Comparison of ENCODE assay signal across 8 cellular contexts in the genomic region with DNA sequence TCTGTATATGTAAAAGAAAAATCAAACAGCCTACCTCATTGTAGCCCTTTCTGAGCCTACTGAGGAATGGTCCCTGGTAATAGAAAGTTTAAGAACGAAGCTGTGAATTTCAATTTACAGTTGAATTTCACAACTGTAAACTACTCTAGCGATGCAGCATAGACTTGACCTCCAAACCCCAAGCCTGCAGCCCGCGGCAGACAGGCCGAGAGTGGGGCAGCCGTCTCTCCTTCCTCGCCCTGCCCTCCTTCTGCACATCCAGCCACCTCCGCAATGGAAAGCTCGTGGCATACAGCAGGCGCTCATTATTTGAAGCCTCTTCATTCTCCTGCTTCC. TPM values are rescaled to one million over a fixed set of nuclear protein-coding genes. Genes with fewer than 3 reads are reported as not detected.
DNase-seq lines count a peak whose midpoint lies in the region; ATAC-seq and TF ChIP-seq lines count a peak whose summit lies in the region.

No MANE protein-coding gene starts in this region.

- peak overlapping the region; percentile 65; the same call in 1 of the 2 replicates for H3K9ac ChIP-seq in GM23248
- H3K9ac ChIP-seq in iPS-15b (ENCODE audit: low read depth, low read length) = no peak overlapping the region

- H3K4me1 ChIP-seq in GM23248 (ENCODE audit: insufficient read depth) = peaks cover 8% of the 10 kb centered on the region
- H3K4me1 ChIP-seq in iPS-15b (ENCODE audit: control insufficient read depth, insufficient read depth, low read length) = peaks cover 4% of the 10 kb centered on the region

- CTCF ChIA-PET in AG04449 (lab: Yijun Ruan, JAX) = interaction anchor here (0.5 to 8.0 kb wide), 57 partner anchors 12 to 653 kb away, joined by 3 to 202 read pairs (median 5); a partner anchor contains a TSS
- CTCF ChIA-PET in activated CD4-positive, alpha-beta memory T cell treated with anti-CD3 and anti-CD28 coated beads for 36 hours (lab: Charles Lee) = interaction anchor here (0.6 to 6.5 kb wide), 57 partner anchors 8 to 627 kb away, joined by 3 to 82 read pairs (median 5); a partner anchor contains a TSS
- CTCF ChIA-PET in HEK293T (lab: Yijun Ruan, JAX) = interaction anchor here (0.6 to 3.8 kb wide), 44 partner anchors 10 to 1959 kb away, joined by 3 to 49 read pairs (median 3); a partner anchor contains a TSS

- no peak for TF ChIP-seq CTCF in AG04449 (IDR thresholded peaks at IDR 0.05; ENCODE audit: insufficient read depth, low read length, missing control alignments)

- peaks cover 11% of the 10 kb centered on the region for H3K4me1 Mint-ChIP-seq in activated CD4-positive, alpha-beta memory T cell treated with anti-CD3 and anti-CD28 coated beads for 36 hours (ENCODE audit: low read depth)

- peak overlapping the region; percentile 84 for H3K4me3 Mint-ChIP-seq in activated CD4-positive, alpha-beta memory T cell treated with anti-CD3 and anti-CD28 coated beads for 36 hours

- no peak for ATAC-seq in HG02840 (IDR thresholded peaks at IDR 0.05; ENCODE audit: low FRiP score, unreplicated experiment)
- ATAC-seq in GM18520 (IDR thresholded peaks at IDR 0.05; ENCODE audit: unreplicated experiment) = no peak

- no peaks in the 10 kb centered on the region for H3K36me3 Mint-ChIP-seq in activated CD4-positive, alpha-beta memory T cell treated with anti-CD3 and anti-CD28 coated beads for 36 hours

- in situ Hi-C loops in GM23248 (cut with MboI) = loop anchor here (10.0 kb wide), 1 partner anchor 276 kb away; no protein-coding TSS in a partner anchor

- POLR2A ChIA-PET in AG04449 (lab: Yijun Ruan, JAX) = interaction anchor here (1.0 kb wide), 1 partner anchor 134 kb away, joined by 4 read pairs; no protein-coding TSS in a partner anchor
- POLR2A ChIA-PET in activated CD4-positive, alpha-beta memory T cell treated with anti-CD3 and anti-CD28 coated beads for 36 hours (lab: Charles Lee) = interaction anchor here (1.2 kb wide), 1 partner anchor 134 kb away, joined by 4 read pairs; no protein-coding TSS in a partner anchor
- POLR2A ChIA-PET in HEK293T (lab: Yijun Ruan, JAX) = interaction anchor here (0.7 to 3.3 kb wide), 24 partner anchors 8 to 292 kb away, joined by 3 to 30 read pairs (median 4); a partner anchor contains a TSS

- peaks cover 25% of the 10 kb centered on the region for H3K27me3 Mint-ChIP-seq in activated CD4-positive, alpha-beta memory T cell treated with anti-CD3 and anti-CD28 coated beads for 36 hours

- intact Hi-C loops in activated CD4-positive, alpha-beta memory T cell treated with anti-CD3 and anti-CD28 coated beads for 36 hours (cut with micrococcal nuclease) = loop anchor here (5.0 to 10.0 kb wide), 3 partner anchors 98 to 288 kb away; a partner anchor contains a TSS

- H3K4me2 ChIP-seq in GM23248 (ENCODE audit: unreplicated experiment) = peak overlapping the region; percentile 78

- peak overlapping the region; percentile 98 for H2AFZ ChIP-seq in GM23248

- H3K27ac Mint-ChIP-seq in activated CD4-positive, alpha-beta memory T cell treated with anti-CD3 and anti-CD28 coated beads for 36 hours = no peak overlapping the region

- 10 to 11% methylated on average over 10 of the region's 10 CpGs for WGBS in GM23248 (ENCODE audit: low coverage in 1 of 2, low lambda C conversion rate in 2 of 2, missing lambda C conversion rate in 2 of 2), 2 experiments

- peak overlapping the region; percentile 73 for H3K4me3 ChIP-seq in AG04449 (ENCODE audit: low read depth, low read length)
- H3K4me3 ChIP-seq in GM23248 = peak overlapping the region; percentile 81
- H3K4me3 ChIP-seq in iPS-15b (ENCODE audit: low read depth, low read length) = peak overlapping the region; percentile 71

- H3K9me3 ChIP-seq in GM23248 (ENCODE audit: low read depth) (no peaks in the 10 kb centered on the region), iPS-15b (ENCODE audit: control insufficient read depth, insufficient read depth, low read length) (no peaks in the 10 kb centered on the region)

- peaks cover 7% of the 10 kb centered on the region; the same call in 1 of the 2 replicates for H3K27me3 ChIP-seq in GM23248 (replicated peaks; ENCODE audit: insufficient read depth)
- peaks cover 32% of the 10 kb centered on the region for H3K27me3 ChIP-seq in iPS-15b (ENCODE audit: control insufficient read depth, insufficient read depth, low read length)

- H3K79me2 ChIP-seq in GM23248 (ENCODE audit: insufficient read depth) = no peaks in the 10 kb centered on the region

- no peak overlapping the region for H3K27ac ChIP-seq in GM23248
- peak overlapping the region; percentile 60 for H3K27ac ChIP-seq in substantia nigra (ENCODE audit: low read depth, low read length, poor library complexity, severe bottlenecking)

- H3F3A ChIP-seq in GM23248 (ENCODE audit: insufficient read depth) = no peaks in the 10 kb centered on the region

- no peaks in the 10 kb centered on the region for H4K20me1 ChIP-seq in GM23248 (ENCODE audit: insufficient read depth)

- no peaks in the 10 kb centered on the region for H3K36me3 ChIP-seq in GM23248 (ENCODE audit: low read depth)
- no peaks in the 10 kb centered on the region for H3K36me3 ChIP-seq in iPS-15b (ENCODE audit: control insufficient read depth, insufficient read depth, low read length)

- H3K9me2 ChIP-seq in GM23248 (ENCODE audit: insufficient read depth) = no peaks in the 10 kb centered on the region

- no peak for DNase-seq in AG04449 (ENCODE audit: low read depth, low spot score)
- no peak for DNase-seq in GM23248
- no peak for DNase-seq in activated CD4-positive, alpha-beta memory T cell treated with anti-CD3 and anti-CD28 coated beads for 36 hours
- no peak for DNase-seq in substantia nigra (lab: John Stamatoyannopoulos, UW)
- no peak for DNase-seq in HEK293T (ENCODE audit: extremely low spot score)

- H3K9me3 Mint-ChIP-seq in activated CD4-positive, alpha-beta memory T cell treated with anti-CD3 and anti-CD28 coated beads for 36 hours = no peaks in the 10 kb centered on the region

TF ChIP-seq in HEK293T, 16 proteins besides CTCF, POLR2A, EP300 and RAD21:
- TF ChIP-seq SP1 (IDR thresholded peaks at IDR 0.05) = no peak
- TF ChIP-seq SUZ12 (IDR thresholded peaks at IDR 0.05) = no peak
- no peak for TF ChIP-seq ELF4 (IDR thresholded peaks at IDR 0.05)
- TF ChIP-seq FOXK2 (IDR thresholded peaks at IDR 0.05) = no peak
- TF ChIP-seq ARNT (IDR thresholded peaks at IDR 0.05) = no peak
- TF ChIP-seq, protein P1, sequence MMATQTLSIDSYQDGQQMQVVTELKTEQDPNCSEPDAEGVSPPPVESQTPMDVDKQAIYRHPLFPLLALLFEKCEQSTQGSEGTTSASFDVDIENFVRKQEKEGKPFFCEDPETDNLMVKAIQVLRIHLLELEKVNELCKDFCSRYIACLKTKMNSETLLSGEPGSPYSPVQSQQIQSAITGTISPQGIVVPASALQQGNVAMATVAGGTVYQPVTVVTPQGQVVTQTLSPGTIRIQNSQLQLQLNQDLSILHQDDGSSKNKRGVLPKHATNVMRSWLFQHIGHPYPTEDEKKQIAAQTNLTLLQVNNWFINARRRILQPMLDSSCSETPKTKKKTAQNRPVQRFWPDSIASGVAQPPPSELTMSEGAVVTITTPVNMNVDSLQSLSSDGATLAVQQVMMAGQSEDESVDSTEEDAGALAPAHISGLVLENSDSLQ (IDR thresholded peaks at IDR 0.05) = no peak
- no peak for TF ChIP-seq TARDBP (IDR thresholded peaks at IDR 0.05)
- no peak for TF ChIP-seq BHLHE40 (IDR thresholded peaks at IDR 0.05; ENCODE audit: borderline replicate concordance)
- TF ChIP-seq CTBP1 (IDR thresholded peaks at IDR 0.05; ENCODE audit: borderline replicate concordance) = no peak
- TF ChIP-seq FOXA1 (IDR thresholded peaks at IDR 0.05) = no peak
- no peak for TF ChIP-seq L3MBTL2 (conservative IDR thresholded peaks at IDR 0.05)
- TF ChIP-seq FOXM1 (IDR thresholded peaks at IDR 0.05; ENCODE audit: borderline replicate concordance) = no peak

RNA-seq across cellular contexts. Expression of a gene that starts 15.3 kb away (rescaled TPM):
- total RNA-seq in GM23248 (2014; rRNA removed; shearing (Covaris generic)) = not detected in 2 replicates
- polyA plus RNA-seq in GM23248 (2016; fragmentation: Nextera tagmentation; extraction: Ambion mirVana) = not detected in 2 replicates
- total RNA-seq in activated CD4-positive, alpha-beta memory T cell treated with anti-CD3 and anti-CD28 coated beads for 36 hours = not detected

RNA-seq across cellular contexts. Expression of a gene that starts 19.2 kb away (rescaled TPM):
- total RNA-seq in GM23248 (2014; rRNA removed; shearing (Covaris generic)) = 65.8 and 87.7 TPM in 2 replicates
- 30.6 and 31.3 TPM in 2 replicates for polyA plus RNA-seq in GM23248 (2016; fragmentation: Nextera tagmentation; extraction: Ambion mirVana)
- total RNA-seq in activated CD4-positive, alpha-beta memory T cell treated with anti-CD3 and anti-CD28 coated beads for 36 hours = 10 to 100 TPM; 74.9 to 78.9 TPM

RNA-seq across cellular contexts. Expression of a gene that starts 28.5 kb away (rescaled TPM):
- total RNA-seq in GM23248 (2014; rRNA removed; shearing (Covaris generic)) = not detected in 2 replicates
- 0.24 TPM in 1 of 2 replicates, not detected in the other for polyA plus RNA-seq in GM23248 (2016; fragmentation: Nextera tagmentation; extraction: Ambion mirVana)
- under 1 TPM in 1 of 2 experiments, not detected in 1; 0.17 TPM for total RNA-seq in activated CD4-positive, alpha-beta memory T cell treated with anti-CD3 and anti-CD28 coated beads for 36 hours

RNA-seq across cellular contexts. Expression of a gene that starts 54.2 kb away (rescaled TPM):
- 2.8 TPM in 1 of 2 replicates, not detected in the other for total RNA-seq in GM23248 (2014; rRNA removed; shearing (Covaris generic))
- 0.28 and 0.85 TPM in 2 replicates for polyA plus RNA-seq in GM23248 (2016; fragmentation: Nextera tagmentation; extraction: Ambion mirVana)
- total RNA-seq in activated CD4-positive, alpha-beta memory T cell treated with anti-CD3 and anti-CD28 coated beads for 36 hours = 1 to 10 TPM; 7.7 to 9.6 TPM

RNA-seq across cellular contexts. Expression of a gene that starts 59.4 kb away (rescaled TPM):
- not detected in 2 replicates for total RNA-seq in GM23248 (2014; rRNA removed; shearing (Covaris generic))
- not detected in 2 replicates for polyA plus RNA-seq in GM23248 (2016; fragmentation: Nextera tagmentation; extraction: Ambion mirVana)
- total RNA-seq in activated CD4-positive, alpha-beta memory T cell treated with anti-CD3 and anti-CD28 coated beads for 36 hours = not detected
